In the genomic region with DNA sequence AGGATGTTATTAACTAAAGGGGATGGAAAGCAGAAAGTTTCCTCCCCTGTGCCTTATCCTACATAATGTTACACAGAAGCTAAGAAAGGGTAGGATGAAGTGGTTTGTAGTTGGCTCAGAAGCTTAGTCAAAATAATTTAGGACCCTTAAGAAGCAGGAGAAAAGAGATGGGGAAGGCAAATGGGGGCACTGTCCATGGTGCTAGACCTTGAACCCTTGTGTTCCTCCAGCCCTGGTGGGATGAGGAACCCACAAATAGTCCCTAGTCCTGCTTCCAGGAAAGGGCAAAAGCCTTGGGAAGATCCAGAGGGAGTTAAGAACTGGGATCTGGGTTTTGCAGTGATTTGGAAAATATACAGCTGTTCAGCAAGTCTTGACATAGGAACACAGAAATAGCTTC, we compare ENCODE assay signal across 22 cellular contexts. TPM values are rescaled to one million over a fixed set of nuclear protein-coding genes. Genes with fewer than 3 reads are reported as not detected.
A peak's percentile ranks its signal among the peaks of the same experiment; 100 is the strongest.
DNase-seq lines count a peak whose midpoint lies in the region; ATAC-seq and TF ChIP-seq lines count a peak whose summit lies in the region.
"Had no signal": no experiment of that assay in that cellular context is flagged by ENCODE, and none has a peak within 500 bp of the region (broad histone marks: within the 10 kb centered on the region; RNA-seq: fewer than 3 reads in every experiment).

No MANE protein-coding gene starts in this region.

- peak; percentile 7 to 44 for DNase-seq in cardiac muscle cell (ENCODE audit: low read depth in 1 of 2, low spot score in 1 of 2)
- no peak for DNase-seq in left cardiac atrium
- DNase-seq in left kidney (ENCODE audit: low read depth, low spot score) = peak; percentile 45
- no peak for DNase-seq in left lobe of liver (ENCODE audit: low spot score)
- DNase-seq: 8988T; DMS 273 treated with DMSO at 0.1 percent for 48 hours; DND-41; IMR-90; NCI-H1105; NCI-H2081 treated with DMSO at 0.1 percent for 48 hours; NCI-H748 treated with DMSO at 0.1 percent for 48 hours; NK-92 treated with Interleukin-12 subunit alpha and Interleukin-12 subunit beta, amount 100 ng/mL, for 24 hours; OCI-M1; SHP77 had no signal

- no peaks in the 10 kb centered on the region for H3K36me3 ChIP-seq in cardiac muscle cell

- ATAC-seq in left cardiac atrium = no peak
- ATAC-seq in left lobe of liver = no peak
- no peak for ATAC-seq in HG03135 (IDR thresholded peaks at IDR 0.05; ENCODE audit: unreplicated experiment)
- no peak for ATAC-seq in GM21447 (IDR thresholded peaks at IDR 0.05; ENCODE audit: unreplicated experiment)
- no peak for ATAC-seq in GM21515 (IDR thresholded peaks at IDR 0.05; ENCODE audit: unreplicated experiment)

- H3K27me3 ChIP-seq in cardiac muscle cell = peaks cover 3% of the 10 kb centered on the region

- no peak overlapping the region for H3K27ac ChIP-seq in cardiac muscle cell
- H3K27ac ChIP-seq: HL-60, SK-N-MC had no signal

- no peaks in the 10 kb centered on the region for H3K4me1 ChIP-seq in cardiac muscle cell (ENCODE audit: low read depth)

- H3K9me3 ChIP-seq in cardiac muscle cell (ENCODE audit: low read depth) = no peaks in the 10 kb centered on the region

- no peak for TF ChIP-seq CTCF in cardiac muscle cell (IDR thresholded peaks at IDR 0.05; ENCODE audit: low read depth, low read length)

- intact Hi-C loops in left cardiac atrium (cut with DNase I) = no loop called here

- no peak overlapping the region for H3K4me3 ChIP-seq in cardiac muscle cell
- H3K4me3 ChIP-seq: SK-N-MC had no signal

TF ChIP-seq in PFSK-1, 5 proteins besides CTCF, POLR2A, EP300 and RAD21:
- TF ChIP-seq FOXP2 (optimal IDR thresholded peaks at IDR 0.05; ENCODE audit: borderline replicate concordance, extremely low read depth, extremely low read length, insufficient read depth) = no peak
- TF ChIP-seq REST (IDR thresholded peaks at IDR 0.05; ENCODE audit: insufficient read depth in 1 of 2, low read depth in 2 of 2, low read length in 2 of 2) = peak; percentile 73 to 92
- TF ChIP-seq TAF1 (IDR thresholded peaks at IDR 0.05; ENCODE audit: borderline replicate concordance, insufficient read depth, low read length) = no peak
- TF ChIP-seq POLR2AphosphoS5 (IDR thresholded peaks at IDR 0.05; ENCODE audit: low read depth, low read length) = no peak
- TF ChIP-seq SIN3A (IDR thresholded peaks at IDR 0.05; ENCODE audit: borderline replicate concordance, insufficient read depth, low read length) = no peak

RNA-seq across cellular contexts. Expression of gene SLC5A11, which starts 54.5 kb away (rescaled TPM):
- total RNA-seq in cardiac muscle cell (not detected in 2 replicates), left cardiac atrium (not detected), left lobe of liver (1.1 TPM)
- not detected in 2 replicates for polyA plus RNA-seq in cardiac muscle cell
- polyA plus RNA-seq in PFSK-1 (2012; ENCODE audit: insufficient read length, low read depth) = not detected
- total RNA-seq: NCI-H460, RPMI7951 had no signal
- polyA plus RNA-seq: IMR-90 had no signal

Comparison
In these comparisons a context has a peak if more than half of its experiments do, and no peak if none do; other contexts are left out.
1. DNase-seq: peak in cardiac muscle cell (2 of 2) and left kidney (single experiment); none in left cardiac atrium (single experiment) and left lobe of liver (single experiment).